19 cellular contexts compared by ENCODE assay signal in the genomic region with DNA sequence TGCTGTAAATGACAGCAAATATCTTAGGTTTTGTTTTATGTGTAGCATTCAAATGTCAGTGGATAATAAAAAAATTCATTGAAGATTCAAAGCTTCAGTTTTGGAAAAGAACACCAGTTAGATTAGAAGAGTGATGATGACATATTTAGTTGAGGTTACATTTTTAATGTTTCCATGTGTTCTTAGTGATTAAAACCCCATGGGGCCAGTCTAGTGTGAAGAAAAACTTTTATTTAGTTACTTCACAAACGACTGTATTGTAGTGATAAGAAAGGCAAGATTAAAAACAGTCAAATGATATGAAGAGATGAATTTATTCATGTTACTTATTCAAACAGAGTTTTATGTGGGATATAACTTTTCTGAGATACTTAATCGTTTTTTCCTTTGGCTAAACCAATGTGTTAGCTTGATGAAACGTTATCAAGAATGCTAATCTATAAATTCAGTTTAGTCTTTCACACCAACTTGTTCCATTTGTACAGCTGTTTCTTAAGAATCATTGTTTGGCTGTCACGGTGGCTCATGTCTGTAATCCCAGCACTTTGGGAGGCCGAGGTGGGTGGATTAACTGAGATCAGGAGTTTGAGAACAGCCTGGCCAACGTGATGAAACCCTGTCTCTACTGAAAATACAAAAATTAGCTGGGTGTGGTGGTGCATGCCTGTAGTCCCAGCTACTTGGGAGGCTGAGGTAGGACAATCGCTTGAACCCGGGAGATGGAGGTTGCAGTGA. TPM values are rescaled to one million over a fixed set of nuclear protein-coding genes. Genes with fewer than 3 reads are reported as not detected.
DNase-seq lines count a peak whose midpoint lies in the region; ATAC-seq, FAIRE-seq and TF ChIP-seq lines count a peak whose summit lies in the region.
"Had no signal": no experiment of that assay in that cellular context is flagged by ENCODE, and none has a peak within 500 bp of the region (broad histone marks: within the 10 kb centered on the region; RNA-seq: fewer than 3 reads in every experiment).

No MANE protein-coding gene starts in this region.

- intact Hi-C loops in activated CD4-positive, alpha-beta T cell treated with anti-CD3 and anti-CD28 coated beads, Interleukin-2, amount 10 ng/mL, durations not matched to agents 24 days and 14 days (cut with micrococcal nuclease), result no loop called here

- H3K4me2 ChIP-seq in mesenchymal stem cell (ENCODE audit: low read length, poor library complexity, severe bottlenecking), result no peak overlapping the region

- no peak overlapping the region for H4K8ac ChIP-seq in mesenchymal stem cell (ENCODE audit: low read length)

- H2BK5ac ChIP-seq in mesenchymal stem cell (ENCODE audit: low read depth, low read length, poor library complexity, severe bottlenecking), result no peak overlapping the region

- H3K4me1 Mint-ChIP-seq in activated CD4-positive, alpha-beta T cell treated with anti-CD3 and anti-CD28 coated beads, Interleukin-2, amount 10 ng/mL, durations not matched to agents 24 days and 14 days, result peaks cover 5% of the 10 kb centered on the region
- peaks cover 2% of the 10 kb centered on the region for H3K4me1 Mint-ChIP-seq in progenitor cell of endocrine pancreas (ENCODE audit: low read depth)

- H3K36me3 ChIP-seq in adipocyte (ENCODE audit: control insufficient read depth, insufficient read depth, low read length, severe bottlenecking), result no peaks in the 10 kb centered on the region
- peaks cover 0 to 8% of the 10 kb centered on the region in 2 experiments for H3K36me3 ChIP-seq in mesenchymal stem cell (ENCODE audit: control insufficient read depth in 1 of 2, insufficient read depth in 2 of 2, low read depth in 1 of 2, low read length in 2 of 2)
- H3K36me3 ChIP-seq: upper lobe of left lung had no signal

- peak overlapping the region; percentile 13 for H3K9ac ChIP-seq in adipocyte (ENCODE audit: low read length)
- peak overlapping the region; percentile 25 for H3K9ac ChIP-seq in mesenchymal stem cell (ENCODE audit: low read length)

- H2BK15ac ChIP-seq in mesenchymal stem cell (ENCODE audit: low read depth, poor library complexity, severe bottlenecking), result no peak overlapping the region

- no peaks in the 10 kb centered on the region for H3K9me3 Mint-ChIP-seq in activated CD4-positive, alpha-beta T cell treated with anti-CD3 and anti-CD28 coated beads, Interleukin-2, amount 10 ng/mL, durations not matched to agents 24 days and 14 days
- no peaks in the 10 kb centered on the region for H3K9me3 Mint-ChIP-seq in progenitor cell of endocrine pancreas (ENCODE audit: low read depth)
- H3K9me3 Mint-ChIP-seq: CD8-positive, alpha-beta memory T cell; T-helper 1 cell treated with Interleukin-12 subunit alpha and Interleukin-12 subunit beta and Interleukin-4 antibody, amounts not matched to agents 30 μg/mL and 1 μg/mL, for 36 hours had no signal

- TF ChIP-seq CTCF in progenitor cell of endocrine pancreas (IDR thresholded peaks at IDR 0.05; ENCODE audit: unreplicated experiment), result no peak

- H3K79me1 ChIP-seq in mesenchymal stem cell (replicated peaks; ENCODE audit: low read length, poor library complexity, severe bottlenecking), result no peaks in the 10 kb centered on the region

- DNase-seq in activated CD4-positive, alpha-beta T cell treated with anti-CD3 and anti-CD28 coated beads, Interleukin-2, amount 50 U/mL, for 48 hours, result peak; percentile 11 to 26
- DNase-seq in activated CD4-positive, alpha-beta T cell treated with anti-CD3 and anti-CD28 coated beads, Interleukin-2, amount 10 ng/mL, durations not matched to agents 24 days and 14 days, result no peak
- DNase-seq in LHCN-M2 (ENCODE audit: low read depth) (peak; percentile 50), adipocyte (ENCODE audit: low read depth) (peak; percentile 51), mesenchymal stem cell (no peak), progenitor cell of endocrine pancreas (ENCODE audit: low spot score, unreplicated experiment) (no peak), frontal cortex (ENCODE audit: low spot score in 2 of 2) (no peak)
- DNase-seq: activated CD4-positive, alpha-beta T cell treated with anti-CD3 and anti-CD28 coated beads for 1 hour; anterior cingulate cortex; CD8-positive, alpha-beta memory T cell; HCEC 1CT; NCI-H2081 treated with DMSO at 0.1 percent for 48 hours; NCI-H748 treated with DMSO at 0.1 percent for 48 hours; stimulated activated CD4-positive, alpha-beta T cell treated with anti-CD3 and anti-CD28 coated beads, Interleukin-4, amount 100 ng/mL, for 1 hour; upper lobe of left lung had no signal

- H3K18ac ChIP-seq in mesenchymal stem cell (ENCODE audit: low read depth in 1 of 2, low read length in 2 of 2), result no peak overlapping the region

- H3K4ac ChIP-seq in mesenchymal stem cell (ENCODE audit: low read depth in 1 of 2, low read length in 2 of 2), result no peak overlapping the region

- peaks cover 28% of the 10 kb centered on the region for H3K4me1 ChIP-seq in adipocyte (ENCODE audit: control insufficient read depth, insufficient read depth, low read length)
- H3K4me1 ChIP-seq in mesenchymal stem cell (ENCODE audit: control insufficient read depth, insufficient read depth, low read depth, low read length), result no peaks in the 10 kb centered on the region

- no peak overlapping the region for H2BK120ac ChIP-seq in mesenchymal stem cell (ENCODE audit: low read depth, low read length)

- 96% methylated on average over 6 of the region's 8 CpGs for WGBS in mesenchymal stem cell

- H2AK5ac ChIP-seq in mesenchymal stem cell (ENCODE audit: low read length, severe bottlenecking), result no peak overlapping the region

- no peak overlapping the region for H4K91ac ChIP-seq in mesenchymal stem cell (ENCODE audit: low read length)

- H2BK12ac ChIP-seq in mesenchymal stem cell (ENCODE audit: low read length in 2 of 2), result no peak overlapping the region

- H3K14ac ChIP-seq in mesenchymal stem cell (ENCODE audit: low read length in 2 of 2), result no peak overlapping the region

- no peak overlapping the region for H3K23ac ChIP-seq in mesenchymal stem cell (ENCODE audit: low read length in 2 of 2)

- no peak overlapping the region for H2AFZ ChIP-seq in mesenchymal stem cell (ENCODE audit: low read depth, low read length)

- no peak overlapping the region for H3K27ac Mint-ChIP-seq in activated CD4-positive, alpha-beta T cell treated with anti-CD3 and anti-CD28 coated beads, Interleukin-2, amount 10 ng/mL, durations not matched to agents 24 days and 14 days
- no peak overlapping the region for H3K27ac Mint-ChIP-seq in progenitor cell of endocrine pancreas
- H3K27ac Mint-ChIP-seq: T-helper 1 cell treated with Interleukin-12 subunit alpha and Interleukin-12 subunit beta and Interleukin-4 antibody, amounts not matched to agents 30 μg/mL and 1 μg/mL, for 36 hours had no signal

- H3K4me3 Mint-ChIP-seq in activated CD4-positive, alpha-beta T cell treated with anti-CD3 and anti-CD28 coated beads, Interleukin-2, amount 10 ng/mL, durations not matched to agents 24 days and 14 days, result no peak overlapping the region
- no peak overlapping the region for H3K4me3 Mint-ChIP-seq in progenitor cell of endocrine pancreas (ENCODE audit: low read depth)
- H3K4me3 Mint-ChIP-seq: CD8-positive, alpha-beta memory T cell; T-helper 1 cell treated with Interleukin-12 subunit alpha and Interleukin-12 subunit beta and Interleukin-4 antibody, amounts not matched to agents 30 μg/mL and 1 μg/mL, for 36 hours had no signal

- no peak overlapping the region for H3K4me3 ChIP-seq in adipocyte (ENCODE audit: low read length)
- H3K4me3 ChIP-seq in mesenchymal stem cell (ENCODE audit: insufficient read depth in 1 of 2, low read depth in 1 of 2, low read length in 2 of 2), result no peak overlapping the region
- H3K4me3 ChIP-seq: upper lobe of left lung had no signal

- H3K36me3 Mint-ChIP-seq in activated CD4-positive, alpha-beta T cell treated with anti-CD3 and anti-CD28 coated beads, Interleukin-2, amount 10 ng/mL, durations not matched to agents 24 days and 14 days (ENCODE audit: low read depth), result peaks cover 3% of the 10 kb centered on the region
- peaks cover 14% of the 10 kb centered on the region for H3K36me3 Mint-ChIP-seq in progenitor cell of endocrine pancreas (ENCODE audit: insufficient read depth)

- no peak for FAIRE-seq in frontal cortex (lab: Jason Lieb, UNC)
- FAIRE-seq: A204.1, colon had no signal

- no peaks in the 10 kb centered on the region for H3K27me3 Mint-ChIP-seq in activated CD4-positive, alpha-beta T cell treated with anti-CD3 and anti-CD28 coated beads, Interleukin-2, amount 10 ng/mL, durations not matched to agents 24 days and 14 days
- no peaks in the 10 kb centered on the region for H3K27me3 Mint-ChIP-seq in progenitor cell of endocrine pancreas
- H3K27me3 Mint-ChIP-seq: CD8-positive, alpha-beta memory T cell had no signal

- no peak for ATAC-seq in HG03159 (IDR thresholded peaks at IDR 0.05; ENCODE audit: unreplicated experiment)

- H3K9me3 ChIP-seq in adipocyte (ENCODE audit: control insufficient read depth, low read length) (no peaks in the 10 kb centered on the region), mesenchymal stem cell (ENCODE audit: control insufficient read depth, low read length) (no peaks in the 10 kb centered on the region)
- H3K9me3 ChIP-seq: upper lobe of left lung had no signal

- no peak overlapping the region for H3K27ac ChIP-seq in mesenchymal stem cell (ENCODE audit: low read length, poor library complexity, severe bottlenecking)

- H3K27me3 ChIP-seq in adipocyte (replicated peaks; ENCODE audit: control insufficient read depth, insufficient read depth, low read length) (no peaks in the 10 kb centered on the region), mesenchymal stem cell (ENCODE audit: control insufficient read depth in 1 of 2, insufficient read depth in 1 of 2, low read length in 2 of 2) (no peaks in the 10 kb centered on the region)
- H3K27me3 ChIP-seq: upper lobe of left lung had no signal

RNA-seq across cellular contexts. Expression of a gene that starts 11.6 kb away (rescaled TPM):
- 5.4 and 6.3 TPM in 2 replicates for total RNA-seq in activated CD4-positive, alpha-beta T cell treated with anti-CD3 and anti-CD28 coated beads, Interleukin-2, amount 10 ng/mL, durations not matched to agents 24 days and 14 days
- 18.9 and 22.7 TPM in 2 replicates for total RNA-seq in LHCN-M2 (2014; rRNA removed)
- 12.2 TPM for polyA plus RNA-seq in LHCN-M2 (2012)
- 45.5 TPM for polyA plus RNA-seq in mesenchymal stem cell (2013, experiment 1 of 2)
- 43.2 TPM for polyA plus RNA-seq in mesenchymal stem cell (2013, experiment 2 of 2)
- 36.7 and 39.3 TPM in 2 replicates for total RNA-seq in progenitor cell of endocrine pancreas
- total RNA-seq in frontal cortex, result 74.6 TPM

Comparison
In these comparisons a context has a peak if more than half of its experiments do, and no peak if none do; other contexts are left out.
1. DNase-seq: peak in activated CD4-positive, alpha-beta T cell treated with anti-CD3 and anti-CD28 coated beads, Interleukin-2, amount 50 U/mL, for 48 hours (2 of 2), LHCN-M2 (single experiment) and adipocyte (single experiment); none in activated CD4-positive, alpha-beta T cell treated with anti-CD3 and anti-CD28 coated beads, Interleukin-2, amount 10 ng/mL, durations not matched to agents 24 days and 14 days (single experiment), mesenchymal stem cell (single experiment), progenitor cell of endocrine pancreas (single experiment) and frontal cortex (0 of 2).